Comparison of ENCODE assay signal across 1 cellular context in genomic region chr6:2245954-2246863, GRCh38.
TF ChIP-seq lines count a peak whose summit lies in the region.

No MANE protein-coding gene starts in this region.

TF ChIP-seq in HepG2, 621 proteins besides CTCF, POLR2A, EP300 and RAD21 (continued from another document and continues in another):
- TF ChIP-seq BCLAF1 (IDR thresholded peaks at IDR 0.05), result no peak
- no peak for TF ChIP-seq CERS6 (CRISPR knock-in tag; IDR thresholded peaks at IDR 0.05)
- TF ChIP-seq ATF2 (CRISPR knock-in tag; IDR thresholded peaks at IDR 0.05), result no peak
- TF ChIP-seq RFX5 (IDR thresholded peaks at IDR 0.05; ENCODE audit: low read depth, low read length), result no peak
- no peak for TF ChIP-seq DDIT3 (CRISPR knock-in tag; IDR thresholded peaks at IDR 0.05)
- no peak; the same call in 1 of the 2 replicates for TF ChIP-seq ATF1 (CRISPR knock-in tag; IDR thresholded peaks at IDR 0.05)
- no peak for TF ChIP-seq ZNF546 (CRISPR knock-in tag; conservative IDR thresholded peaks at IDR 0.05)
- TF ChIP-seq ZNF101 (CRISPR knock-in tag; IDR thresholded peaks at IDR 0.05; ENCODE audit: borderline replicate concordance, low read depth), result no peak
- no peak for TF ChIP-seq ZNF446 (CRISPR knock-in tag; IDR thresholded peaks at IDR 0.05)
- TF ChIP-seq PPARG (CRISPR knock-in tag; conservative IDR thresholded peaks at IDR 0.05), result 0 out of 2 replicates have a peak, but pooled peaks have one; percentile 23
- no peak for TF ChIP-seq RORA (CRISPR knock-in tag; IDR thresholded peaks at IDR 0.05)
- TF ChIP-seq TOPORS (CRISPR knock-in tag; IDR thresholded peaks at IDR 0.05), result 0 out of 2 replicates have a peak, but pooled peaks have one; percentile 58
- no peak; the same call in 1 of the 2 replicates for TF ChIP-seq GTF2F1 (IDR thresholded peaks at IDR 0.05; ENCODE audit: low read length)
- TF ChIP-seq ZNF333 (CRISPR knock-in tag; IDR thresholded peaks at IDR 0.05; ENCODE audit: borderline replicate concordance), result peak; percentile 62
- 0 out of 2 replicates have a peak, but pooled peaks have one; percentile 13 for TF ChIP-seq FOXK1 (CRISPR knock-in tag; IDR thresholded peaks at IDR 0.05; ENCODE audit: borderline replicate concordance, low read depth)
- peak; percentile 66 for TF ChIP-seq ZNF274 (CRISPR knock-in tag; IDR thresholded peaks at IDR 0.05)
- peak; percentile 40; the same call in 1 of the 2 replicates for TF ChIP-seq NFAT5 (CRISPR knock-in tag; IDR thresholded peaks at IDR 0.05)
- TF ChIP-seq ZNF335 (CRISPR knock-in tag; IDR thresholded peaks at IDR 0.05), result peak; percentile 74
- TF ChIP-seq RFXAP (CRISPR knock-in tag; IDR thresholded peaks at IDR 0.05; ENCODE audit: borderline replicate concordance), result no peak; the same call in 1 of the 2 replicates
- no peak for TF ChIP-seq KIAA2018 (CRISPR knock-in tag; IDR thresholded peaks at IDR 0.05; ENCODE audit: borderline replicate concordance)
- TF ChIP-seq GLI4 (CRISPR knock-in tag; IDR thresholded peaks at IDR 0.05; ENCODE audit: borderline replicate concordance), result no peak; the same call in 1 of the 2 replicates
- no peak for TF ChIP-seq FOXO4 (CRISPR knock-in tag; conservative IDR thresholded peaks at IDR 0.05)
- no peak for TF ChIP-seq CENPT (CRISPR knock-in tag; IDR thresholded peaks at IDR 0.05; ENCODE audit: low read depth)
- peak; percentile 35 for TF ChIP-seq ZBTB7B (CRISPR knock-in tag; IDR thresholded peaks at IDR 0.05)
- TF ChIP-seq REL (CRISPR knock-in tag; conservative IDR thresholded peaks at IDR 0.05), result no peak
- TF ChIP-seq NPAS2 (CRISPR knock-in tag; IDR thresholded peaks at IDR 0.05; ENCODE audit: borderline replicate concordance), result no peak
- no peak; the same call in 1 of the 2 replicates for TF ChIP-seq ZFP41 (CRISPR knock-in tag; IDR thresholded peaks at IDR 0.05; ENCODE audit: borderline replicate concordance)
- TF ChIP-seq ATF5 (CRISPR knock-in tag; IDR thresholded peaks at IDR 0.05; ENCODE audit: low read depth), result no peak
- peak; percentile 66 for TF ChIP-seq TEAD3 (CRISPR knock-in tag; optimal IDR thresholded peaks at IDR 0.05; ENCODE audit: borderline replicate concordance)
- TF ChIP-seq SRSF4 (IDR thresholded peaks at IDR 0.05; ENCODE audit: low read depth, low read length, poor library complexity, severe bottlenecking), result no peak
- no peak for TF ChIP-seq ZNF326 (CRISPR knock-in tag; IDR thresholded peaks at IDR 0.05; ENCODE audit: borderline replicate concordance)
- TF ChIP-seq HMGXB4 (CRISPR knock-in tag; IDR thresholded peaks at IDR 0.05; ENCODE audit: borderline replicate concordance in 1 of 2, low read depth in 1 of 2), result no peak; a peak in 1 of 4 replicates
- TF ChIP-seq GATAD1 (CRISPR knock-in tag; IDR thresholded peaks at IDR 0.05), result peak; percentile 44; the same call in 1 of the 2 replicates
- peak; percentile 97 for TF ChIP-seq ONECUT2 (CRISPR knock-in tag; IDR thresholded peaks at IDR 0.05)
